ENCODE assay signal across 8 cellular contexts in the genomic region with DNA sequence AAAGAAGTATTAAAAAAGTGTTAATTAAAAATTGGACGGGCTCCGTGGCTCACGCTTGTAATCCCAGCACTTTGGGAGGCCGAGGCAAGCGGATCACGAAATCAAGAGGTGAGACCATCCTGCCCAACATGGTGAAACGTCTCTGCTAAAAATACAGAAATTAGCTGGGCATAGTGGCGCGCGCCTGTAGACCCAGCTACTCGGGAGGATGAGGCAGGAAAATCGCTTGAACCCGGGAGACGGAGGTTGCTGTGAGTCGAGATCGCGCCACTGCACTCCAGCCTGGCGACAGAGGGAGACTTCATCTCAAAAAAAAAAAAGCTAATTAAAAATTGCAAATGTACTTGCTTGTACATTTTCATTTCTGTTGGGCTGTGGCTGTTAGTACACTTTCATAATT. TPM values are rescaled to one million over a fixed set of nuclear protein-coding genes. Genes with fewer than 3 reads are reported as not detected.
DNase-seq lines count a peak whose midpoint lies in the region; ATAC-seq, FAIRE-seq and TF ChIP-seq lines count a peak whose summit lies in the region.
"Not testable (repeated sequence)": the region's sequence is repeated elsewhere in the genome, so short reads cannot be mapped to it uniquely, and the experiment has no call there.

No MANE protein-coding gene starts in this region.

- peak overlapping the region; percentile 98 for H3K9ac ChIP-seq in ES-I3 (ENCODE audit: low read depth, low read length)

- POLR2A ChIA-PET in activated CD4-positive, alpha-beta memory T cell treated with anti-CD3 and anti-CD28 coated beads, Interleukin-2, amount 10 ng/mL, durations not matched to agents 7 days and 5 days (lab: Charles Lee) = interaction anchor here (3.7 kb wide), 1 partner anchor 34 kb away, joined by 50 read pairs; the partner anchor contains the start of gene TRMT61A

- H3K4me3 ChIP-seq in NB4 (ENCODE audit: low read depth, low read length) = peak overlapping the region; percentile 77
- peak overlapping the region; percentile 92 for H3K4me3 ChIP-seq in bronchial epithelial cell (ENCODE audit: low read depth, low read length)
- H3K4me3 ChIP-seq in gastroesophageal sphincter = peak overlapping the region; percentile 62 to 76
- peak overlapping the region; percentile 89 for H3K4me3 ChIP-seq in retinal pigment epithelial cell (ENCODE audit: low read length)
- peak overlapping the region; percentile 93 for H3K4me3 ChIP-seq in urinary bladder (ENCODE audit: low read depth, low read length)

- ATAC-seq in gastroesophageal sphincter = not testable (repeated sequence)

- not testable (repeated sequence) for H3K27me3 Mint-ChIP-seq in activated CD4-positive, alpha-beta memory T cell treated with anti-CD3 and anti-CD28 coated beads, Interleukin-2, amount 10 ng/mL, durations not matched to agents 7 days and 5 days; mesothelial cell of epicardium (ENCODE audit: low read depth)

- peaks cover 32% of the 10 kb centered on the region for H3K36me3 Mint-ChIP-seq in activated CD4-positive, alpha-beta memory T cell treated with anti-CD3 and anti-CD28 coated beads, Interleukin-2, amount 10 ng/mL, durations not matched to agents 7 days and 5 days (ENCODE audit: low read depth)
- H3K36me3 Mint-ChIP-seq in mesothelial cell of epicardium = peaks cover 15% of the 10 kb centered on the region

- FAIRE-seq in bronchial epithelial cell (lab: Jason Lieb, UNC) = not testable (repeated sequence)

- not testable (repeated sequence) for DNase-seq in NB4 (ENCODE audit: low read depth); activated CD4-positive, alpha-beta memory T cell treated with anti-CD3 and anti-CD28 coated beads, Interleukin-2, amount 10 ng/mL, durations not matched to agents 7 days and 5 days; bronchial epithelial cell (ENCODE audit: low read depth); mesothelial cell of epicardium (ENCODE audit: low spot score in 2 of 2, unreplicated experiment in 2 of 2); retinal pigment epithelial cell (ENCODE audit: low read depth)

- CTCF ChIA-PET in activated CD4-positive, alpha-beta memory T cell treated with anti-CD3 and anti-CD28 coated beads, Interleukin-2, amount 10 ng/mL, durations not matched to agents 7 days and 5 days (lab: Charles Lee) = interaction anchor here (0.6 to 1.1 kb wide), 4 partner anchors 29 to 232 kb away, joined by 3 read pairs; no protein-coding TSS in a partner anchor

- H3K27me3 ChIP-seq in bronchial epithelial cell (ENCODE audit: control insufficient read depth, insufficient read depth, low read length); gastroesophageal sphincter: not testable (repeated sequence)

- not testable (repeated sequence) for TF ChIP-seq CTCF in NB4 (IDR thresholded peaks at IDR 0.05; ENCODE audit: low read depth, low read length); bronchial epithelial cell (IDR thresholded peaks at IDR 0.05; ENCODE audit: insufficient read depth, low read length, severe bottlenecking); gastroesophageal sphincter (IDR thresholded peaks at IDR 0.05); mesothelial cell of epicardium (IDR thresholded peaks at IDR 0.05; ENCODE audit: unreplicated experiment); retinal pigment epithelial cell (conservative IDR thresholded peaks at IDR 0.05; ENCODE audit: low read depth, low read length)

- not testable (repeated sequence) for H3K9me3 ChIP-seq in ES-I3 (ENCODE audit: control insufficient read depth, insufficient read depth, low read length); gastroesophageal sphincter

- H3K4me3 Mint-ChIP-seq in activated CD4-positive, alpha-beta memory T cell treated with anti-CD3 and anti-CD28 coated beads, Interleukin-2, amount 10 ng/mL, durations not matched to agents 7 days and 5 days = peak overlapping the region; percentile 95
- H3K4me3 Mint-ChIP-seq in mesothelial cell of epicardium = peak overlapping the region; percentile 91

- 59 to 61% methylated on average over 13 to 18 of the region's 18 CpGs for WGBS in gastroesophageal sphincter (ENCODE audit: low coverage in 1 of 2), 2 donors
- 58% methylated on average over 18 of the region's 18 CpGs for WGBS in urinary bladder

- H3K27ac Mint-ChIP-seq in activated CD4-positive, alpha-beta memory T cell treated with anti-CD3 and anti-CD28 coated beads, Interleukin-2, amount 10 ng/mL, durations not matched to agents 7 days and 5 days = not testable (repeated sequence)
- peak overlapping the region; percentile 72 for H3K27ac Mint-ChIP-seq in mesothelial cell of epicardium

- not testable (repeated sequence) for TF ChIP-seq EP300 in gastroesophageal sphincter (IDR thresholded peaks at IDR 0.05)

- H3K27ac ChIP-seq in gastroesophageal sphincter = peak overlapping the region in 3 of 4 donors; percentile 89 to 99 (median 99)
- H3K27ac ChIP-seq in urinary bladder (ENCODE audit: low read depth) = not testable (repeated sequence)

- TF ChIP-seq POLR2A in NB4 (IDR thresholded peaks at IDR 0.05; ENCODE audit: extremely low read depth, insufficient read length); gastroesophageal sphincter (IDR thresholded peaks at IDR 0.05): not testable (repeated sequence)

- not testable (repeated sequence) for H3K9me3 Mint-ChIP-seq in activated CD4-positive, alpha-beta memory T cell treated with anti-CD3 and anti-CD28 coated beads, Interleukin-2, amount 10 ng/mL, durations not matched to agents 7 days and 5 days; mesothelial cell of epicardium

- peaks cover 62% of the 10 kb centered on the region for H3K4me1 Mint-ChIP-seq in activated CD4-positive, alpha-beta memory T cell treated with anti-CD3 and anti-CD28 coated beads, Interleukin-2, amount 10 ng/mL, durations not matched to agents 7 days and 5 days
- peaks cover 27% of the 10 kb centered on the region for H3K4me1 Mint-ChIP-seq in mesothelial cell of epicardium

- not testable (repeated sequence) for H3K36me3 ChIP-seq in ES-I3 (ENCODE audit: insufficient read depth, low read length); bronchial epithelial cell (ENCODE audit: control insufficient read depth, insufficient read depth, low read length); urinary bladder (ENCODE audit: insufficient read depth)
- H3K36me3 ChIP-seq in gastroesophageal sphincter = peaks cover 0 to 16% of the 10 kb centered on the region in 2 donors

- not testable (repeated sequence) for H3K4me1 ChIP-seq in ES-I3 (ENCODE audit: insufficient read depth, low read length); urinary bladder (ENCODE audit: insufficient read depth)
- peaks cover 9 to 84% (median 31%) of the 10 kb centered on the region in 3 donors for H3K4me1 ChIP-seq in gastroesophageal sphincter

RNA-seq across cellular contexts. Expression of gene COA8, which starts 1.1 kb away (rescaled TPM):
- 10 to 100 TPM; 27.5 to 31.0 TPM for total RNA-seq in activated CD4-positive, alpha-beta memory T cell treated with anti-CD3 and anti-CD28 coated beads, Interleukin-2, amount 10 ng/mL, durations not matched to agents 7 days and 5 days
- 17.4 and 23.9 TPM in 2 replicates for total RNA-seq in bronchial epithelial cell
- total RNA-seq in gastroesophageal sphincter = 10 to 100 TPM; 25.8 to 41.4 (median 28.4) TPM
- 35.4 to 38.8 TPM (median 36.0 TPM) in 3 replicates for total RNA-seq in mesothelial cell of epicardium
- 37.0 TPM for total RNA-seq in urinary bladder
- 52.4 TPM for polyA plus RNA-seq in urinary bladder

RNA-seq across cellular contexts. Expression of gene BAG5, which starts 1.4 kb away (rescaled TPM):
- 10 to 100 TPM; 29.1 to 29.9 TPM for total RNA-seq in activated CD4-positive, alpha-beta memory T cell treated with anti-CD3 and anti-CD28 coated beads, Interleukin-2, amount 10 ng/mL, durations not matched to agents 7 days and 5 days
- 41.5 and 42.9 TPM in 2 replicates for total RNA-seq in bronchial epithelial cell
- 10 to 100 TPM; 31.1 to 41.3 (median 38.5) TPM for total RNA-seq in gastroesophageal sphincter
- total RNA-seq in mesothelial cell of epicardium = 21.8 to 23.5 TPM (median 22.2 TPM) in 3 replicates
- 29.8 TPM for total RNA-seq in urinary bladder
- polyA plus RNA-seq in urinary bladder = 18.1 TPM

RNA-seq across cellular contexts. Expression of gene TRMT61A, which starts 34.8 kb away (rescaled TPM):
- total RNA-seq in activated CD4-positive, alpha-beta memory T cell treated with anti-CD3 and anti-CD28 coated beads, Interleukin-2, amount 10 ng/mL, durations not matched to agents 7 days and 5 days = 1 to 10 TPM; 4.5 to 5.1 TPM
- total RNA-seq in bronchial epithelial cell (8.7 and 13.7 TPM in 2 replicates), gastroesophageal sphincter (10 to 100 TPM; 22.5 to 45.2 (median 30.9) TPM), mesothelial cell of epicardium (8.7 to 9.5 TPM (median 9.5 TPM) in 3 replicates), urinary bladder (5.7 TPM)
- 35.0 TPM for polyA plus RNA-seq in urinary bladder

RNA-seq across cellular contexts. Expression of gene CKB, which starts 41.2 kb away (rescaled TPM):
- 1 to 10 TPM; 3.8 to 5.5 TPM for total RNA-seq in activated CD4-positive, alpha-beta memory T cell treated with anti-CD3 and anti-CD28 coated beads, Interleukin-2, amount 10 ng/mL, durations not matched to agents 7 days and 5 days
- total RNA-seq in bronchial epithelial cell (31.3 and 50.8 TPM in 2 replicates), gastroesophageal sphincter (1,000 to 10,000 TPM in 2 of 4 donors, 100 to 1,000 TPM in 2; 453 to 1,624 (median 922) TPM), mesothelial cell of epicardium (50.6 to 56.7 TPM (median 53.3 TPM) in 3 replicates), urinary bladder (121 TPM)
- 1,521 TPM for polyA plus RNA-seq in urinary bladder
